In the genomic region with DNA sequence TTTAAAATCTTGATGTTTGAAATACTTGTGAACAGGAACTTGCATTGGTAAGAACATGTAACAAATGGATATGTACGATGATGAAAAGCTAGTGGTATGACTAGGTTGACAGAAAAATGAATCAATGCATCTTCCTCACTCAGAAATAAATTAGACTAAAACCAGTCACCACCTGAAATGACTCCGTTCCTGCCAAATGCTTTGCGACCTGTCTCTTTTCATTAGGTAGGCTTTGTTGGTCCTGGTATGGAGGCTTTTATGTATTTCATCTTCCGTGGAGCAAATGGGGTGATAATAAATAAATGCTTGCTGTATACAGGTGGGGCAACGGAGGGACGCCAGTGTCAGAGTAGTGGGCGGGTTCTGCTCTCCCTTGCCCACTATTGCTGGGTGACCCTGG, we compare ENCODE assay signal across 7 cellular contexts. TPM values are rescaled to one million over a fixed set of nuclear protein-coding genes. Genes with fewer than 3 reads are reported as not detected.
"Had no signal": no experiment of that assay in that cellular context is flagged by ENCODE, and none has a peak within 500 bp of the region (broad histone marks: within the 10 kb centered on the region; RNA-seq: fewer than 3 reads in every experiment).

No MANE protein-coding gene starts in this region.

- H3K36me3 Mint-ChIP-seq: IgD-negative memory B cell had no signal

- H3K9me3 Mint-ChIP-seq: HFFc6, IgD-negative memory B cell had no signal

- H3K27ac Mint-ChIP-seq: HFFc6, IgD-negative memory B cell had no signal

- DNase-seq: GM23248, GOT3, H7, HFFc6 had no signal

- H3K4me1 Mint-ChIP-seq: IgD-negative memory B cell had no signal

- H3K4me3 Mint-ChIP-seq: HFFc6, IgD-negative memory B cell had no signal

RNA-seq across cellular contexts. Expression of gene PPP1R14C, which starts 56.8 kb away (rescaled TPM):
- total RNA-seq: H4, HepG2 had no signal
